In genomic region chr15:70166506-70167087, GRCh38 we compare ENCODE assay signal across 13 cellular contexts.
"Had no signal": no experiment of that assay in that cellular context is flagged by ENCODE, and none has a peak within 500 bp of the region (broad histone marks: within the 10 kb centered on the region; RNA-seq: fewer than 3 reads in every experiment).

No MANE protein-coding gene starts in this region.

- H3K27me3 Mint-ChIP-seq: stimulated activated naive CD8-positive, alpha-beta T cell treated with anti-CD3 and anti-CD28 coated beads, Interleukin-15, Interleukin-2, amounts not matched to agents 100 ng/mL and 50 ng/mL, for 24 hours had no signal

- H3K36me3 Mint-ChIP-seq: mesothelial cell of epicardium had no signal

- H3K4me3 ChIP-seq: adrenal gland, cardiac muscle cell, esophagus muscularis mucosa, SJSA1, suprapubic skin had no signal

- H3K4me3 Mint-ChIP-seq: mesothelial cell of epicardium; stimulated activated naive CD8-positive, alpha-beta T cell treated with anti-CD3 and anti-CD28 coated beads, Interleukin-15, Interleukin-2, amounts not matched to agents 100 ng/mL and 50 ng/mL, for 24 hours had no signal

- H3K27ac Mint-ChIP-seq: activated T-helper 2 cell treated with anti-CD3 and anti-CD28 coated beads, Interferon-gamma antibody, Interleukin-2, Interleukin-4, amounts not matched to agents 10 μg/mL and 5 μg/mL and 100 μg/mL, durations not matched to agents 14 hours and 24 hours and 36 hours; stimulated activated naive CD8-positive, alpha-beta T cell treated with anti-CD3 and anti-CD28 coated beads, Interleukin-15, Interleukin-2, amounts not matched to agents 100 ng/mL and 50 ng/mL, for 24 hours had no signal

- ATAC-seq: activated CD4-positive, CD25-positive, alpha-beta regulatory T cell treated with anti-CD3 and anti-CD28 coated beads, Interleukin-2, amount 50 U/mL, for 24 hours had no signal

- H3K9me3 Mint-ChIP-seq: activated T-helper 2 cell treated with anti-CD3 and anti-CD28 coated beads, Interferon-gamma antibody, Interleukin-2, Interleukin-4, amounts not matched to agents 10 μg/mL and 5 μg/mL and 100 μg/mL, durations not matched to agents 14 hours and 24 hours and 36 hours; mesothelial cell of epicardium; stimulated activated naive CD8-positive, alpha-beta T cell treated with anti-CD3 and anti-CD28 coated beads, Interleukin-15, Interleukin-2, amounts not matched to agents 100 ng/mL and 50 ng/mL, for 24 hours had no signal

- H3K4me1 ChIP-seq: SJSA1 had no signal

- H3K36me3 ChIP-seq: adrenal gland, cardiac muscle cell, esophagus muscularis mucosa, SJSA1, suprapubic skin had no signal

- H3K27me3 ChIP-seq: adrenal gland, esophagus muscularis mucosa, SJSA1, suprapubic skin had no signal

- H3K27ac ChIP-seq: cardiac muscle cell, SJSA1, suprapubic skin had no signal

- DNase-seq: activated CD4-positive, alpha-beta T cell treated with anti-CD3 and anti-CD28 coated beads, Interleukin-2, amount 50 U/mL, for 1 hour; activated naive CD4-positive, alpha-beta T cell treated with anti-CD3 and anti-CD28 coated beads, Interleukin-2, amount 50 U/mL, for 16 hours; activated T-cell treated with anti-CD3 and anti-CD28 coated beads for 4 hours; hypothalamus had no signal

- H3K9me3 ChIP-seq: adrenal gland, esophagus muscularis mucosa, SJSA1, suprapubic skin had no signal
